Comparison of ENCODE assay signal across 8 cellular contexts in the genomic region with DNA sequence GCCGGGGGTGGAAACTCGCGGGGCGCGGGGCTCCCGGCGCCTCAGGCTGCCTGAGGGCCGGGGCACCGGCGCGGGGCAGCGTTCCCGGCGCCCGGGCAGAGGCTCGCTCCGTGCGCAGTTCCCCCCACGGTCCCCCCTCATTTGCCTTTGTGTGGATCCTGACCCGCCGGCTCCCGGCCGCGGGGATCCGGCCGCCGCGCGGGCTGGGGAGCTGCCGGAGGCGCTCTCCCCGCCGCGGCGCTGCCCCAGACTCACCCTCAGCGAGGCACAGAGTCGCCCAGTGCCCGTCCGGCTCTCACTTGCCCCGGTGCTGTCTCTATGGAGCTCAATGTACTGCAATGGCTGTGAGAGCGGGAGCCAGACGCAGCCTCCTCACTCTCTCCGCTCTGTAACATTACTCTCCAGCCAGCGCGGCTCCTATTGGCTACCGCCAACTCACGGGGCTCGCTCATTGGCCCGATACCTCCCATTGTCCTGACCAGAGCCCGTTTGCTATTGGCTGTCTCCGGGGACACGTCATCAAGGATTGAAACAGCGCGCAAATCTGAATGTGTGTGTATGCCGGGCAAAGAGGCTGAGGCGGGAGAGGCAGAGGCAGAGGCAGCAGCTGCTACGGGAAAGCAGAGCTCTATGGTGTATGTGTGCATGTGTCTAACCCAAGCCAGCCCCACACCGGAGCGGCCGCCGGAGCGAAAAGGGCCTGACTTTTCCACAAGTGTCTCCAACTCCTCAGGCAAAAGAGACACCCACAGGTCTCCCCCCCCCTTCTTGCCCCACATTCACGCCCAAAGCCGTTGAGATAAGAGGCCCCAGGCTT. TPM values are rescaled to one million over a fixed set of nuclear protein-coding genes. Genes with fewer than 3 reads are reported as not detected.
DNase-seq lines count a peak whose midpoint lies in the region; ATAC-seq and TF ChIP-seq lines count a peak whose summit lies in the region.

TSS of gene HMGB1 (minus strand) at position 396 of the 817 bp plus-strand sequence. CDS start 2,256 bp downstream, outside the sequence.

- H3K27me3 Mint-ChIP-seq in GM23338 (ENCODE audit: insufficient read depth, low read depth, poor library complexity): peaks cover 16% of the 10 kb centered on the region
- no peaks in the 10 kb centered on the region for H3K27me3 Mint-ChIP-seq in naive B cell
- H3K27me3 Mint-ChIP-seq in stimulated activated memory B cell treated with anti-CD40 and anti-IgM and Interleukin-4, amounts not matched to agents 10 μg/mL and 1 μg/mL and 100 μg/mL, for 72 hours: no peaks in the 10 kb centered on the region

- H3K9me2 ChIP-seq in DOHH2 (replicated peaks; ENCODE audit: control insufficient read depth, low read length) (no peaks in the 10 kb centered on the region), GM23338 (ENCODE audit: insufficient read depth) (no peaks in the 10 kb centered on the region)

- TF ChIP-seq CTCF in DOHH2 (IDR thresholded peaks at IDR 0.05; ENCODE audit: low read depth, low read length, poor library complexity, severe bottlenecking) (no peak), GM23338 (conservative IDR thresholded peaks at IDR 0.05; ENCODE audit: low read depth in 2 of 2) (no peak)

- H4K20me1 ChIP-seq in DOHH2 (ENCODE audit: control insufficient read depth, insufficient read depth, low read depth, low read length) (peaks cover 5% of the 10 kb centered on the region), GM23338 (replicated peaks; ENCODE audit: insufficient read depth) (peaks cover 17% of the 10 kb centered on the region; the same call in 1 of the 2 replicates)

- DNase-seq in GM23338 (ENCODE audit: low spot score) (peak; percentile 99), LHCN-M2 (ENCODE audit: low read depth) (peak; percentile 100), RPMI8226 (peak; percentile 97), fibroblast of gingiva (ENCODE audit: low read depth) (peak; percentile 99), naive B cell (peak; percentile 97)
- peak; percentile 88 to 93 for DNase-seq in activated T-helper 1 cell treated with anti-CD3 and anti-CD28 coated beads, Interleukin-2, amount 50 U/mL, for 16 hours (ENCODE audit: low read depth in 1 of 2, low spot score in 1 of 2)

- H3K36me3 ChIP-seq in DOHH2 (ENCODE audit: control insufficient read depth, low read length) (peaks cover 36% of the 10 kb centered on the region), GM23338 (ENCODE audit: insufficient read depth) (peaks cover 23% of the 10 kb centered on the region)

- H3K4me1 ChIP-seq in DOHH2 (ENCODE audit: control insufficient read depth, low read length) (peaks cover 45% of the 10 kb centered on the region), GM23338 (ENCODE audit: insufficient read depth) (peaks cover 10% of the 10 kb centered on the region; the same call in 1 of the 2 replicates)

- peak within 1 kb of the TSS; percentile 99 for H3K4me3 ChIP-seq in DOHH2 (ENCODE audit: low read length)
- peak within 1 kb of the TSS; percentile 58 for H3K4me3 ChIP-seq in GM23338

- H3K27me3 ChIP-seq in DOHH2 (ENCODE audit: control insufficient read depth, low read length) (no peaks in the 10 kb centered on the region), GM23338 (ENCODE audit: insufficient read depth) (no peaks in the 10 kb centered on the region)

- H3F3A ChIP-seq in DOHH2 (ENCODE audit: control insufficient read depth, insufficient read depth): peaks cover 35% of the 10 kb centered on the region
- peaks cover 16% of the 10 kb centered on the region; the same call in 1 of the 2 replicates for H3F3A ChIP-seq in GM23338 (replicated peaks; ENCODE audit: low read depth)

- H3K36me3 Mint-ChIP-seq in GM23338 (ENCODE audit: low read depth): peaks cover 42% of the 10 kb centered on the region
- peaks cover 5 to 7% of the 10 kb centered on the region in 2 donors for H3K36me3 Mint-ChIP-seq in naive B cell
- peaks cover 19% of the 10 kb centered on the region for H3K36me3 Mint-ChIP-seq in stimulated activated memory B cell treated with anti-CD40 and anti-IgM and Interleukin-4, amounts not matched to agents 10 μg/mL and 1 μg/mL and 100 μg/mL, for 72 hours

- H3K79me2 ChIP-seq in DOHH2 (ENCODE audit: control insufficient read depth, low read length): peaks cover 57% of the 10 kb centered on the region
- peaks cover 32% of the 10 kb centered on the region for H3K79me2 ChIP-seq in GM23338 (replicated peaks; ENCODE audit: insufficient read depth)

- H3K4me3 Mint-ChIP-seq in GM23338 (peak within 1 kb of the TSS; percentile 89), naive B cell (peak within 1 kb of the TSS; percentile 92 to 99 (median 96))
- peak within 1 kb of the TSS; percentile 92 for H3K4me3 Mint-ChIP-seq in stimulated activated memory B cell treated with anti-CD40 and anti-IgM and Interleukin-4, amounts not matched to agents 10 μg/mL and 1 μg/mL and 100 μg/mL, for 72 hours

- H3K27ac Mint-ChIP-seq in GM23338: peak within 1 kb of the TSS; percentile 99
- H3K27ac Mint-ChIP-seq in naive B cell: peak within 1 kb of the TSS; percentile 97 to 100 (median 99)
- H3K27ac Mint-ChIP-seq in stimulated activated memory B cell treated with anti-CD40 and anti-IgM and Interleukin-4, amounts not matched to agents 10 μg/mL and 1 μg/mL and 100 μg/mL, for 72 hours: peak within 1 kb of the TSS; percentile 99

- H3K27ac ChIP-seq in DOHH2 (ENCODE audit: low read depth, low read length): peak within 1 kb of the TSS; percentile 94
- H3K27ac ChIP-seq in GM23338 (ENCODE audit: low read depth): peak within 1 kb of the TSS; percentile 92

- H3K9me3 Mint-ChIP-seq in GM23338 (peaks cover 13% of the 10 kb centered on the region), naive B cell (peaks cover 0 to 3% (median 0%) of the 10 kb centered on the region in 7 donors)
- H3K9me3 Mint-ChIP-seq in stimulated activated memory B cell treated with anti-CD40 and anti-IgM and Interleukin-4, amounts not matched to agents 10 μg/mL and 1 μg/mL and 100 μg/mL, for 72 hours: no peaks in the 10 kb centered on the region

- H3K9me3 ChIP-seq in DOHH2 (ENCODE audit: control insufficient read depth, insufficient read depth, low read length): no peaks in the 10 kb centered on the region

- ATAC-seq in GM23338: peak; percentile 96
- ATAC-seq in naive B cell (ENCODE audit: low read depth in 2 of 2): peak; percentile 81 to 84
- peak; percentile 95 for ATAC-seq in stimulated activated memory B cell treated with anti-CD40 and anti-IgM and Interleukin-4, amounts not matched to agents 10 μg/mL and 1 μg/mL and 100 μg/mL, for 72 hours

- H3K4me1 Mint-ChIP-seq in GM23338 (peaks cover 15% of the 10 kb centered on the region; the same call in 2 of the 3 replicates), naive B cell (peaks cover 20 to 43% (median 36%) of the 10 kb centered on the region in 3 donors)
- peaks cover 31% of the 10 kb centered on the region for H3K4me1 Mint-ChIP-seq in stimulated activated memory B cell treated with anti-CD40 and anti-IgM and Interleukin-4, amounts not matched to agents 10 μg/mL and 1 μg/mL and 100 μg/mL, for 72 hours

- H3K4me2 ChIP-seq in DOHH2 (ENCODE audit: low read length) (peak within 1 kb of the TSS; percentile 98), GM23338 (peak within 1 kb of the TSS; percentile 82)

- no peak within 1 kb of the TSS for H2AFZ ChIP-seq in GM23338

TF ChIP-seq in GM23338, 12 proteins besides CTCF, POLR2A, EP300 and RAD21:
- TF ChIP-seq STAT1 (IDR thresholded peaks at IDR 0.05; ENCODE audit: unreplicated experiment): no peak
- TF ChIP-seq ETS1 (IDR thresholded peaks at IDR 0.05): peak; percentile 49; the same call in 1 of the 2 replicates
- TF ChIP-seq CREB1 (CRISPR knock-in tag; IDR thresholded peaks at IDR 0.05; ENCODE audit: low read depth): peak; percentile 90
- peak; percentile 95 for TF ChIP-seq POLR2AphosphoS5 (IDR thresholded peaks at IDR 0.05; ENCODE audit: low read depth)
TF ChIP-seq in GM23338: peak in this region for 3.

RNA-seq across cellular contexts. Expression of gene HMGB1, which starts in this region (rescaled TPM):
- 712 and 727 TPM in 2 replicates for total RNA-seq in GM23338 (2014; rRNA removed; shearing (Covaris generic))
- 2,890 and 2,970 TPM in 2 replicates for polyA plus RNA-seq in GM23338 (2016; fragmentation: Nextera tagmentation; extraction: Ambion mirVana)
- 626 and 751 TPM in 2 replicates for total RNA-seq in LHCN-M2 (2014; rRNA removed)
- 284 TPM for polyA plus RNA-seq in LHCN-M2 (2012)
- 100 to 1,000 TPM; 649 to 840 (median 792) TPM for polyA plus RNA-seq in naive B cell (ENCODE audit: low read depth in 6 of 6)

Comparison
In these comparisons a context has a peak if more than half of its experiments do, and no peak if none do; other contexts are left out.
1. Peak in every context shown above with its lines: DNase-seq, ATAC-seq, H3K4me3 ChIP-seq and H3K27ac ChIP-seq.